14 cellular contexts compared by ENCODE assay signal in the genomic region with DNA sequence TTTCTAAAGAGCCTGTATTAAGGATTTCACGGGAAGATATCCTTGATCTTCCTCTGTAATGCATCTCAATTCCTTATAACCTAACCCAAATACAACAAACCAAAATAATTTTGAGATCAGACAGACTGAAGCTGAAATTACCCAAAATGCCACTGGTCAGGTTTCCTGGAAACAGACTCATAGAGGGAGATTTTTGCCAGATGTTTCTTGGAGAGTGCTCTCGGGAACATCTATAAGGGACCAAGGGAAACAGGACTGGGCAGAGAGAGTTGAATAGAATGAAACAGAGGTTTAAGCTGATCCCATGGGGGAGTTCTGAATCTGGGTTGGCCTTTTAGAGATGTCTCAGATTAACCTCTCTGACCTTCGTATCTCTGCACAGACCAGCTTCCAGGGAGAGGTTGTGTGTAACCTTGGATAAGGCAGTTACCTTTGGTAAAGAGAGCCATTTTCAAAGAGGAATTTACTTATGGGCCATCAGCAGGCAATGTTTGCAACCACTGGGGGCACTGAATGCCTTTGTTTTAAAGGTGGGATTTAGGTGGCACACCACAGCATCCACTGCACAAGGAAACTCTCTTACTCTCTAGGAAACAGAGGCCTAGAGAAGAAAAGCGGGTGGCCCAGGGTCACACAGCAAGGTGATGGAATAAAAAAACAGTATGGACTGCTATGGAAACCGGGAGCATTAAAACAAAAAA.
DNase-seq lines count a peak whose midpoint lies in the region; TF ChIP-seq lines count a peak whose summit lies in the region.
"Had no signal": no experiment of that assay in that cellular context is flagged by ENCODE, and none has a peak within 500 bp of the region (broad histone marks: within the 10 kb centered on the region; RNA-seq: fewer than 3 reads in every experiment).

No MANE protein-coding gene starts in this region.

- peak overlapping the region; percentile 96 for H3K27ac ChIP-seq in OCI-LY1 (ENCODE audit: low read depth, low read length, poor library complexity, severe bottlenecking)
- peak overlapping the region; percentile 32 for H3K27ac ChIP-seq in stomach smooth muscle (ENCODE audit: low read length)
- H3K27ac ChIP-seq: 22Rv1, thoracic aorta had no signal

- peak; percentile 62 for TF ChIP-seq CTCF in OCI-LY1 (IDR thresholded peaks at IDR 0.05; ENCODE audit: low read length)
- no peak for TF ChIP-seq CTCF in fibroblast of the aortic adventitia (IDR thresholded peaks at IDR 0.05; ENCODE audit: insufficient read depth, low read length)

- peak overlapping the region; percentile 62 for H3K9ac ChIP-seq in OCI-LY1 (ENCODE audit: low read length)
- H3K9ac ChIP-seq in stomach smooth muscle (ENCODE audit: low read length in 2 of 2), result no peak overlapping the region

- H3F3A ChIP-seq in OCI-LY1 (ENCODE audit: insufficient read depth, low read length), result no peaks in the 10 kb centered on the region

- H3K9me2 ChIP-seq in OCI-LY1 (ENCODE audit: low read depth, low read length), result no peaks in the 10 kb centered on the region

- DNase-seq in DMS 273 (lab: John Stamatoyannopoulos, UW; ENCODE audit: unreplicated experiment) (peak; percentile 17), DMS 273 treated with DMSO at 0.1 percent for 48 hours (lab: John Stamatoyannopoulos, UW) (no peak), fibroblast of the aortic adventitia (ENCODE audit: low read depth) (peak; percentile 42), T-helper 9 cell (no peak), HUDEP-2 (lab: John Stamatoyannopoulos, UW; ENCODE audit: unreplicated experiment in 76 of 76) (no peak), erythroblast (lab: John Stamatoyannopoulos, UW) (no peak)
- DNase-seq: activated CD4-positive, alpha-beta T cell treated with anti-CD3 and anti-CD28 coated beads for 1 hour; activated T-cell treated with anti-CD3 and anti-CD28 coated beads, Interleukin-2, amount 50 U/mL, for 1 hour; midbrain; NCI-H510A had no signal

- H3K27me3 ChIP-seq in OCI-LY1 (ENCODE audit: insufficient read depth, low read length) (no peaks in the 10 kb centered on the region), stomach smooth muscle (ENCODE audit: control insufficient read depth in 1 of 2, insufficient read depth in 2 of 2, low read length in 2 of 2) (no peaks in the 10 kb centered on the region)

- H3K36me3 ChIP-seq in OCI-LY1 (ENCODE audit: insufficient read depth, low read length) (no peaks in the 10 kb centered on the region), stomach smooth muscle (ENCODE audit: control insufficient read depth in 2 of 2, insufficient read depth in 2 of 2, low read length in 2 of 2) (no peaks in the 10 kb centered on the region)
- H3K36me3 ChIP-seq: thoracic aorta had no signal

- H3K79me2 ChIP-seq in OCI-LY1 (ENCODE audit: insufficient read depth, low read length), result no peaks in the 10 kb centered on the region

- no peaks in the 10 kb centered on the region for H4K20me1 ChIP-seq in OCI-LY1 (ENCODE audit: insufficient read depth, low read length)

- no peaks in the 10 kb centered on the region for H3K9me3 ChIP-seq in OCI-LY1 (ENCODE audit: low read length)
- no peaks in the 10 kb centered on the region for H3K9me3 ChIP-seq in stomach smooth muscle (ENCODE audit: control insufficient read depth in 2 of 2, low read length in 2 of 2)
- H3K9me3 ChIP-seq: thoracic aorta had no signal

- H3K4me1 ChIP-seq in OCI-LY1 (ENCODE audit: insufficient read depth, low read length, severe bottlenecking), result peaks cover 59% of the 10 kb centered on the region
- H3K4me1 ChIP-seq in stomach smooth muscle (ENCODE audit: control insufficient read depth, insufficient read depth, low read length), result no peaks in the 10 kb centered on the region

- no peak overlapping the region; the same call in 1 of the 2 replicates for H2AFZ ChIP-seq in OCI-LY1 (ENCODE audit: low read length)

- H3K4me3 ChIP-seq in OCI-LY1 (ENCODE audit: low read depth, low read length, poor library complexity, severe bottlenecking), result peak overlapping the region; percentile 43
- no peak overlapping the region for H3K4me3 ChIP-seq in fibroblast of the aortic adventitia (ENCODE audit: low read depth, low read length)
- no peak overlapping the region for H3K4me3 ChIP-seq in stomach smooth muscle (ENCODE audit: low read length in 2 of 2)

- no peak for TF ChIP-seq POLR2A in erythroblast (IDR thresholded peaks at IDR 0.05; ENCODE audit: low read length)

- peak overlapping the region; percentile 63 for H3K4me2 ChIP-seq in OCI-LY1 (ENCODE audit: low read length)

Comparison
In these comparisons a context has a peak if more than half of its experiments do, and no peak if none do; other contexts are left out.
1. DNase-seq: peak in DMS 273 (single experiment) and fibroblast of the aortic adventitia (single experiment); none in DMS 273 treated with DMSO at 0.1 percent for 48 hours (single experiment), T-helper 9 cell (single experiment), HUDEP-2 (0 of 76) and erythroblast (0 of 2).